10 cellular contexts compared by ENCODE assay signal in the genomic region with DNA sequence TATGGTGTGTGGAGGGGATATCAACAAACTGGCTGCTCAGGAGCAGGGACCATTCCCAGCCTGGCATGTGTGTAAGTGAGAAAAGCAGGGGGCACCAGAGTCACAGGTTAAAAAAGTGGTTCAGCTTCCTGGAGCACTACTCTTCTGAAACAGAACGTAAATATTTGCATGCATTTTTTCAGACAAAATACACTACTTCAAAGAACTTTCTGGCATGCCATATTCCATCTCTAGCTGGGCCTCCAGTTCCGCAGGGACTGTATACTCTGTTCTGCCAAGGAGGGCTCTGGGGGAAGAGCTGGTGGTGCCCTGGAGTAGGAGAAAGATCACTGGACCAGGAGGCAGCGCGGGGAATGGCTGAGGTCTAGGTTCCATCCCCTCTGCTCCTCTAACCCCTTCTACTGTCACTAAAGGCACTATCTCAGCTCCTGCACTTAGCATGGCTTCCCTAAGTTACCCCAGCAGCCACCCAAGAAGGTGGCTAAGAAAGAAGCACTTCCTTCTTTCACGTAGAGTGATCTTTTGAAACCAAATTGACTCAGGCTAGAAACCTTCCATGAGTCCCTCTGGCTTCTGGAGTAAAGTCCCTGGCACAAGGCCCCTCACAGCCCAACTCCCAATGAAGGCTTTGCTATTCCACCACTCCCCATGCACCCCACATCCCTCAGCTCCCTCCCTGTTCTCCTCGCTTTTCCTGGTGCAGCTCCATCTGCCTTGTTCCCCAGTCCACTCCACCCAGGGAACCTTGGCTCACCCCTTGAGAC. TPM values are rescaled to one million over a fixed set of nuclear protein-coding genes. Genes with fewer than 3 reads are reported as not detected.
DNase-seq lines count a peak whose midpoint lies in the region; ATAC-seq and TF ChIP-seq lines count a peak whose summit lies in the region.
"Had no signal": no experiment of that assay in that cellular context is flagged by ENCODE, and none has a peak within 500 bp of the region (broad histone marks: within the 10 kb centered on the region; RNA-seq: fewer than 3 reads in every experiment).

No MANE protein-coding gene starts in this region.

- H3K9me3 ChIP-seq in OCI-LY1 (ENCODE audit: low read length) (no peaks in the 10 kb centered on the region), transverse colon (no peaks in the 10 kb centered on the region), aorta (ENCODE audit: control insufficient read depth, low read length) (no peaks in the 10 kb centered on the region)
- H3K9me3 ChIP-seq: Peyer's patch had no signal

- peak; percentile 37 for DNase-seq in activated naive CD4-positive, alpha-beta T cell treated with anti-CD3 and anti-CD28 coated beads for 36 hours
- no peak for DNase-seq in activated naive CD4-positive, alpha-beta T cell treated with Interleukin-2 at 50 U/mL for 16 hours
- peak; percentile 19 for DNase-seq in fibroblast of peridontal ligament (ENCODE audit: extremely low read depth)
- no peak for DNase-seq in transverse colon
- DNase-seq in stimulated activated naive CD8-positive, alpha-beta T cell treated with anti-CD3 and anti-CD28 coated beads, Interleukin-15, amount 100 ng/mL, for 72 hours: no peak
- no peak for DNase-seq in aorta

- no peak overlapping the region for H2AFZ ChIP-seq in OCI-LY1 (ENCODE audit: low read length)

- WGBS in transverse colon (ENCODE audit: low coverage in 1 of 2), 2 donors: 78 to 100% methylated on average over 1 to 6 of the region's 6 CpGs
- 91 to 94% methylated on average over 6 of the region's 6 CpGs for WGBS in aorta, 2 donors

- no peak overlapping the region for H3K4me3 Mint-ChIP-seq in activated naive CD4-positive, alpha-beta T cell treated with anti-CD3 and anti-CD28 coated beads for 36 hours
- no peak overlapping the region for H3K4me3 Mint-ChIP-seq in stimulated activated naive CD8-positive, alpha-beta T cell treated with anti-CD3 and anti-CD28 coated beads, Interleukin-15, amount 100 ng/mL, for 72 hours
- H3K4me3 Mint-ChIP-seq: activated naive CD8-positive, alpha-beta T cell had no signal

- H3K9me3 Mint-ChIP-seq in activated naive CD4-positive, alpha-beta T cell treated with anti-CD3 and anti-CD28 coated beads for 36 hours: no peaks in the 10 kb centered on the region
- no peaks in the 10 kb centered on the region for H3K9me3 Mint-ChIP-seq in stimulated activated naive CD8-positive, alpha-beta T cell treated with anti-CD3 and anti-CD28 coated beads, Interleukin-15, amount 100 ng/mL, for 72 hours

- no peaks in the 10 kb centered on the region for H3F3A ChIP-seq in OCI-LY1 (ENCODE audit: insufficient read depth, low read length)

- H3K36me3 Mint-ChIP-seq in activated naive CD4-positive, alpha-beta T cell treated with anti-CD3 and anti-CD28 coated beads for 36 hours (ENCODE audit: low read depth): no peaks in the 10 kb centered on the region
- H3K36me3 Mint-ChIP-seq: activated naive CD8-positive, alpha-beta T cell had no signal

- H3K9ac ChIP-seq in OCI-LY1 (ENCODE audit: low read length): no peak overlapping the region

- H3K36me3 ChIP-seq in OCI-LY1 (ENCODE audit: insufficient read depth, low read length) (no peaks in the 10 kb centered on the region), transverse colon (no peaks in the 10 kb centered on the region), aorta (ENCODE audit: control insufficient read depth in 1 of 2, insufficient read depth in 2 of 2, low read length in 1 of 2) (no peaks in the 10 kb centered on the region)
- H3K36me3 ChIP-seq: Peyer's patch had no signal

- no peaks in the 10 kb centered on the region for H4K20me1 ChIP-seq in OCI-LY1 (ENCODE audit: insufficient read depth, low read length)

- TF ChIP-seq EP300 in transverse colon (IDR thresholded peaks at IDR 0.05; ENCODE audit: low read depth): no peak

- in situ Hi-C loops in transverse colon (cut with MboI; ENCODE audit: low pct_ligation_motif_present in 1 of 4, low pct_unique_long_range_greater_than_20kb in 1 of 4, low sequenced_read_pairs in 3 of 4): no loop called here

- intact Hi-C loops in activated naive CD4-positive, alpha-beta T cell treated with anti-CD3 and anti-CD28 coated beads for 36 hours (cut with micrococcal nuclease): loop anchor here (1.0 to 5.0 kb wide), 3 partner anchors 301 to 1355 kb away; no protein-coding TSS in a partner anchor
- intact Hi-C loops in transverse colon (cut with DNase I; ENCODE audit: low total_unique reads): no loop called here
- intact Hi-C loops in aorta (cut with DNase I): no loop called here

- H3K27me3 Mint-ChIP-seq in activated naive CD4-positive, alpha-beta T cell treated with anti-CD3 and anti-CD28 coated beads for 36 hours (ENCODE audit: low read depth): no peaks in the 10 kb centered on the region
- peaks cover 7% of the 10 kb centered on the region for H3K27me3 Mint-ChIP-seq in stimulated activated naive CD8-positive, alpha-beta T cell treated with anti-CD3 and anti-CD28 coated beads, Interleukin-15, amount 100 ng/mL, for 72 hours

- H3K27ac ChIP-seq in OCI-LY1 (ENCODE audit: low read depth, low read length, poor library complexity, severe bottlenecking) (no peak overlapping the region), transverse colon (no peak overlapping the region), aorta (ENCODE audit: low read depth in 1 of 2, low read length in 2 of 2) (no peak overlapping the region)

- TF ChIP-seq CTCF in OCI-LY1 (IDR thresholded peaks at IDR 0.05; ENCODE audit: low read length): peak; percentile 48; the same call in 1 of the 2 replicates
- peak in 4 of 5 experiments; percentile 32 to 53 (median 37) for TF ChIP-seq CTCF in transverse colon (IDR thresholded peaks at IDR 0.05)

- H3K4me1 ChIP-seq in OCI-LY1 (ENCODE audit: insufficient read depth, low read length, severe bottlenecking) (peaks cover 25% of the 10 kb centered on the region), transverse colon (no peaks in the 10 kb centered on the region), aorta (ENCODE audit: control insufficient read depth in 1 of 2, insufficient read depth in 2 of 2, low read length in 2 of 2) (no peaks in the 10 kb centered on the region)

- H3K4me1 Mint-ChIP-seq in activated naive CD4-positive, alpha-beta T cell treated with anti-CD3 and anti-CD28 coated beads for 36 hours (ENCODE audit: low read depth): peaks cover 28% of the 10 kb centered on the region
- H3K4me1 Mint-ChIP-seq in stimulated activated naive CD8-positive, alpha-beta T cell treated with anti-CD3 and anti-CD28 coated beads, Interleukin-15, amount 100 ng/mL, for 72 hours: peaks cover 14% of the 10 kb centered on the region

- no peaks in the 10 kb centered on the region for H3K9me2 ChIP-seq in OCI-LY1 (ENCODE audit: low read depth, low read length)

- ATAC-seq in stimulated activated naive CD8-positive, alpha-beta T cell treated with anti-CD3 and anti-CD28 coated beads, Interleukin-15, amount 100 ng/mL, for 72 hours: no peak
- ATAC-seq in aorta (ENCODE audit: low FRiP score): no peak
- no peak for ATAC-seq in GM19455 (IDR thresholded peaks at IDR 0.05; ENCODE audit: unreplicated experiment)

- no peak for TF ChIP-seq POLR2A in transverse colon (IDR thresholded peaks at IDR 0.05)

- CTCF ChIA-PET in activated naive CD4-positive, alpha-beta T cell treated with anti-CD3 and anti-CD28 coated beads for 36 hours (lab: Charles Lee): interaction anchor here (0.6 to 1.2 kb wide), 5 partner anchors 9 to 303 kb away, joined by 3 to 6 read pairs (median 3); no protein-coding TSS in a partner anchor

- H3K27me3 ChIP-seq in OCI-LY1 (ENCODE audit: insufficient read depth, low read length): no peaks in the 10 kb centered on the region
- H3K27me3 ChIP-seq in transverse colon: no peaks in the 10 kb centered on the region
- H3K27me3 ChIP-seq in aorta (ENCODE audit: control insufficient read depth in 1 of 2, insufficient read depth in 2 of 2, low read length in 1 of 2): no peaks in the 10 kb centered on the region
- H3K27me3 ChIP-seq: Peyer's patch had no signal

- H3K4me3 ChIP-seq in OCI-LY1 (ENCODE audit: low read depth, low read length, poor library complexity, severe bottlenecking) (no peak overlapping the region), transverse colon (no peak overlapping the region), aorta (ENCODE audit: low read length in 2 of 2) (no peak overlapping the region)
- H3K4me3 ChIP-seq: Peyer's patch had no signal

- no peak overlapping the region for H3K27ac Mint-ChIP-seq in activated naive CD4-positive, alpha-beta T cell treated with anti-CD3 and anti-CD28 coated beads for 36 hours
- peak overlapping the region in 1 of 2 donors; percentile 80 for H3K27ac Mint-ChIP-seq in stimulated activated naive CD8-positive, alpha-beta T cell treated with anti-CD3 and anti-CD28 coated beads, Interleukin-15, amount 100 ng/mL, for 72 hours
- H3K27ac Mint-ChIP-seq: activated naive CD8-positive, alpha-beta T cell had no signal

- H3K4me2 ChIP-seq in OCI-LY1 (ENCODE audit: low read length): no peak overlapping the region

- no peaks in the 10 kb centered on the region for H3K79me2 ChIP-seq in OCI-LY1 (ENCODE audit: insufficient read depth, low read length)

RNA-seq across cellular contexts. Expression of gene CABLES1, which starts 57.6 kb away (rescaled TPM):
- total RNA-seq in activated naive CD4-positive, alpha-beta T cell treated with anti-CD3 and anti-CD28 coated beads for 36 hours: under 1 TPM; 0.12 to 0.38 TPM
- total RNA-seq in transverse colon (10 to 100 TPM in 1 of 4 donors, 1 to 10 TPM in 3; 1.5 to 11.9 (median 6.1) TPM), aorta (10 to 100 TPM in 1 of 2 donors, 1 to 10 TPM in 1; 9.9 to 25.7 TPM)
- polyA plus RNA-seq in aorta: 10 to 100 TPM; 10.4 to 12.4 TPM

Comparison
In these comparisons a context has a peak if more than half of its experiments do, and no peak if none do; other contexts are left out.
1. DNase-seq: peak in activated naive CD4-positive, alpha-beta T cell treated with anti-CD3 and anti-CD28 coated beads for 36 hours (single experiment) and fibroblast of peridontal ligament (single experiment); none in activated naive CD4-positive, alpha-beta T cell treated with Interleukin-2 at 50 U/mL for 16 hours (single experiment), transverse colon (single experiment), stimulated activated naive CD8-positive, alpha-beta T cell treated with anti-CD3 and anti-CD28 coated beads, Interleukin-15, amount 100 ng/mL, for 72 hours (0 of 2) and aorta (0 of 2).